ENCODE assay signal across 8 cellular contexts in the genomic region with DNA sequence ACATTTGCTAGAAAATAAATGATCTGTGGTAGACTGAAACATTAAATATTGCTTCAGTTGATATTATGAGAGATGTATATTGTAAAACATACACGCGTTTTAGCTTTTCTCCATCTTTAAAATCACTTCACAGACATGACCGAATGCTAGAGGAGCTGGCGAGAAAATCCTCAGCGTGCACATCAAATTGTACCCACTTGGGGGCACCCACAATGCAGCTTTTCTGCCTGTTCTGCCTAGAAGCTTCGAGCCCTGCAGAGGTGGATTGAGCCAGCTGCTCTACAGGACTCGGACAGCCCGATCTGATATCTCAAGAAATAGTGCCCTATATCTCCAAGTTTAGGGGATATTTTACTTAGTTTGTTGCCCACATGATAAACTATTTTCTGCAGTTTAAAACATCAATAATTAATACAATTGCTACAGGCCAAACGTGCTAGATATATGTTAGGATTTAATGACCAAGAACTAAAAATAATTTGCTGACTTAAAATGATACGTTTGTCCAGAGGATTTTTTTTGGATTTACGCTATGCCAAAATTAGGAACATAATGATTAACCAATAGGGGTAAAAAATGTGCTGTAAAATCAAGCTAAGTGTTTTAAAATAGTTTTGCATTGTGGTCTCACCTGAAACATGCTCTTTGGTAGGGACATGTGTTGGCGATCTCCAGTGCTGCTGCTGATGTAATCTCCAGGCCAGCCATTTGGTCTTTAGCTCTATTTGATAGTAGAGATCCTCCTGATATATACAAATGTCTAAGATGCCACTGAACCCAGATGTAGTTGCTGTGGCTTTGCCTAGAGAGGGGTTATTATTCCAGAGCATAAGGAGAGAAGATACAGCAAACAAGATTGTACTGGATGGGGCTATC. TPM values are rescaled to one million over a fixed set of nuclear protein-coding genes. Genes with fewer than 3 reads are reported as not detected.
A peak's percentile ranks its signal among the peaks of the same experiment; 100 is the strongest.
DNase-seq lines count a peak whose midpoint lies in the region; ATAC-seq and TF ChIP-seq lines count a peak whose summit lies in the region.

No MANE protein-coding gene starts in this region.

- POLR2A ChIA-PET in activated B cell treated with CpG ODN at 0.5 μM for 24 hours (lab: Charles Lee) = interaction anchor here (0.6 kb wide), 1 partner anchor 452 kb away, joined by 3 read pairs; no protein-coding TSS in a partner anchor

- intact Hi-C loops in activated B cell treated with CpG ODN at 0.5 μM for 24 hours (cut with micrococcal nuclease) = loop anchor here (1.0 to 2.0 kb wide), 2 partner anchors 78 to 893 kb away; no protein-coding TSS in a partner anchor

- peak; percentile 72 for DNase-seq in ACHN
- DNase-seq in GM13977 (ENCODE audit: low spot score) = no peak
- DNase-seq in NCI-H2196 (lab: John Stamatoyannopoulos, UW; ENCODE audit: unreplicated experiment) = peak; percentile 57
- no peak for DNase-seq in activated B cell treated with CpG ODN at 0.5 μM for 24 hours
- peak; percentile 22 for DNase-seq in effector CD4-positive, alpha-beta T cell
- peak; percentile 73 for DNase-seq in myocyte (ENCODE audit: low read depth)
- DNase-seq in superior temporal gyrus (ENCODE audit: extremely low spot score) = peak; percentile 72

- H3K9me3 Mint-ChIP-seq in activated B cell treated with CpG ODN at 0.5 μM for 24 hours = peaks cover 3% of the 10 kb centered on the region

- in situ Hi-C loops in ACHN (cut with HindIII; ENCODE audit: low pct_ligation_motif_present, low pct_unique_long_range_greater_than_20kb, low sequenced_read_pairs) = no loop called here
- in situ Hi-C loops in GM13977 (cut with MboI; ENCODE audit: low pct_unique_long_range_greater_than_20kb, low sequenced_read_pairs, unreplicated experiment) = no loop called here

- TF ChIP-seq CTCF in GM13977 (IDR thresholded peaks at IDR 0.05; ENCODE audit: extremely low read depth, insufficient read depth, missing control alignments) (peak; percentile 56), activated B cell treated with CpG ODN at 0.5 μM for 24 hours (IDR thresholded peaks at IDR 0.05) (no peak)

- no peak overlapping the region for H3K27ac Mint-ChIP-seq in activated B cell treated with CpG ODN at 0.5 μM for 24 hours

- no peaks in the 10 kb centered on the region for H3K4me1 Mint-ChIP-seq in activated B cell treated with CpG ODN at 0.5 μM for 24 hours

- H3K4me3 Mint-ChIP-seq in activated B cell treated with CpG ODN at 0.5 μM for 24 hours = no peak overlapping the region

- no peaks in the 10 kb centered on the region for H3K36me3 Mint-ChIP-seq in activated B cell treated with CpG ODN at 0.5 μM for 24 hours (ENCODE audit: low read depth)

- peaks cover 25% of the 10 kb centered on the region for H3K27me3 Mint-ChIP-seq in activated B cell treated with CpG ODN at 0.5 μM for 24 hours

- ATAC-seq in HG03045 (IDR thresholded peaks at IDR 0.05; ENCODE audit: unreplicated experiment) (peak; percentile 64), activated B cell treated with CpG ODN at 0.5 μM for 24 hours (ENCODE audit: low read depth) (peak; percentile 79)

- CTCF ChIA-PET in activated B cell treated with CpG ODN at 0.5 μM for 24 hours (lab: Charles Lee) = interaction anchor here (0.6 to 1.6 kb wide), 12 partner anchors 13 to 893 kb away, joined by 3 to 8 read pairs (median 3); no protein-coding TSS in a partner anchor

RNA-seq across cellular contexts. Expression of a gene that starts 22.3 kb away (rescaled TPM):
- total RNA-seq in activated B cell treated with CpG ODN at 0.5 μM for 24 hours = 147 and 163 TPM in 2 replicates
- total RNA-seq in myocyte = 196 and 252 TPM in 2 replicates
- polyA plus RNA-seq in myocyte (2012) = 345 TPM

RNA-seq across cellular contexts. Expression of a gene that starts 35.9 kb away (rescaled TPM):
- total RNA-seq in activated B cell treated with CpG ODN at 0.5 μM for 24 hours = 49.0 and 59.9 TPM in 2 replicates
- total RNA-seq in myocyte = 42.2 and 51.6 TPM in 2 replicates
- polyA plus RNA-seq in myocyte (2012) = 21.7 TPM

Comparison
In these comparisons a context has a peak if more than half of its experiments do, and no peak if none do; other contexts are left out.
1. DNase-seq: peak in ACHN (single experiment), NCI-H2196 (single experiment), effector CD4-positive, alpha-beta T cell (single experiment), myocyte (single experiment) and superior temporal gyrus (single experiment); none in GM13977 (single experiment) and activated B cell treated with CpG ODN at 0.5 μM for 24 hours (single experiment).